11 cellular contexts compared by ENCODE assay signal in the genomic region with DNA sequence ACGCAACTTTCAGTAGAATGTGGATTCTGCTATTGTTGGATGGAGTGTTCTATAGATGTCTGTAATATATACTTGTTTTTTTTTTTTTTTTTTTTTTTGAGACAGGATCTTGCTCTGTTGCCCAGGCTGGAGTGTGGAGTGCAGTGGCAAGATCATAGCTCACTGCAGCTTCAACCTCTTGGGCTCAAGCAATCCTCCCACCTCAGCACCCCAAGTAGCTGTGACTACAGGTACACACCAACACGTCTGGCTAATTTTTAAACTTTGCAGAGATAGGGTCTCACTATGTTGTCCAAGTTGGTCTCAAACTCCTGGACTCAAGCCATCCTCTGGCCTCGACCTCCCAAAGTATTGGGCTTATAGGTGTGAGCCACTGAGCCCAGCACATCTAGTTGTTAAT. TPM values are rescaled to one million over a fixed set of nuclear protein-coding genes. Genes with fewer than 3 reads are reported as not detected.
"Had no signal": no experiment of that assay in that cellular context is flagged by ENCODE, and none has a peak within 500 bp of the region (broad histone marks: within the 10 kb centered on the region; RNA-seq: fewer than 3 reads in every experiment).

No MANE protein-coding gene starts in this region.

- H3K27ac Mint-ChIP-seq: HFFc6 had no signal

- ATAC-seq: HCT116 had no signal

- H3K9ac ChIP-seq: GM23248 had no signal

- H2AFZ ChIP-seq: GM23248 had no signal

- H3K27ac ChIP-seq: GM23248, HL-60 had no signal

- H3K4me3 Mint-ChIP-seq: HFFc6 had no signal

- H3K4me1 ChIP-seq: HAP-1 had no signal

- DNase-seq: GM23248, GOT3, H7, HFFc6, IMR-90, KBM-7 had no signal

- H3K36me3 ChIP-seq: HAP-1 had no signal

- H3K4me3 ChIP-seq: GM23248, HAP-1 had no signal

RNA-seq across cellular contexts. Expression of a gene that starts 27.2 kb away (rescaled TPM):
- total RNA-seq: GM23248, H4, H7, HFFc6, HT1080, IMR-90 had no signal
- polyA plus RNA-seq: IMR-90 had no signal

RNA-seq across cellular contexts. Expression of a gene that starts 40.9 kb away (rescaled TPM):
- total RNA-seq: GM23248, HFFc6 had no signal
- polyA plus RNA-seq: GM23248 had no signal

RNA-seq across cellular contexts. Expression of a gene that starts 46.9 kb away (rescaled TPM):
- total RNA-seq: GM23248, HFFc6, IMR-90 had no signal
